ENCODE assay signal across 7 cellular contexts in genomic region chrX:10163031-10163430, GRCh38.
"Had no signal": no experiment of that assay in that cellular context is flagged by ENCODE, and none has a peak within 500 bp of the region (broad histone marks: within the 10 kb centered on the region; RNA-seq: fewer than 3 reads in every experiment).

No MANE protein-coding gene starts in this region.

- ATAC-seq: HCT116, HepG2 had no signal

- DNase-seq: GM23248, GOT3, H7, HFFc6 had no signal

- H3K36me3 Mint-ChIP-seq: IgD-negative memory B cell had no signal

- H3K27me3 Mint-ChIP-seq: IgD-negative memory B cell had no signal

- H3K27ac Mint-ChIP-seq: HFFc6, IgD-negative memory B cell had no signal

- H3K4me3 Mint-ChIP-seq: HFFc6 had no signal

- H3K9me3 Mint-ChIP-seq: HFFc6 had no signal
